9 cellular contexts compared by ENCODE assay signal in genomic region chr19:47414469-47414868, GRCh38. TPM values are rescaled to one million over a fixed set of nuclear protein-coding genes. Genes with fewer than 3 reads are reported as not detected.
A peak's percentile ranks its signal among the peaks of the same experiment; 100 is the strongest.
DNase-seq lines count a peak whose midpoint lies in the region; TF ChIP-seq lines count a peak whose summit lies in the region.
"Had no signal": no experiment of that assay in that cellular context is flagged by ENCODE, and none has a peak within 500 bp of the region (broad histone marks: within the 10 kb centered on the region; RNA-seq: fewer than 3 reads in every experiment).

No MANE protein-coding gene starts in this region.

- H3K4me3 ChIP-seq in vagina, result no peak overlapping the region
- no peak overlapping the region for H3K4me3 ChIP-seq in effector memory CD4-positive, alpha-beta T cell (ENCODE audit: insufficient read depth, low read depth, low read length, poor library complexity, severe bottlenecking)
- H3K4me3 ChIP-seq: upper lobe of left lung had no signal

- H3K27me3 ChIP-seq in vagina, result no peaks in the 10 kb centered on the region
- H3K27me3 ChIP-seq in effector memory CD4-positive, alpha-beta T cell (replicated peaks; ENCODE audit: control insufficient read depth, insufficient read depth, low read length, poor library complexity, severe bottlenecking), result peaks cover 11% of the 10 kb centered on the region

- H3K36me3 ChIP-seq in vagina, result no peaks in the 10 kb centered on the region
- H3K36me3 ChIP-seq in effector memory CD4-positive, alpha-beta T cell (ENCODE audit: control insufficient read depth, insufficient read depth, low read length), result no peaks in the 10 kb centered on the region
- H3K36me3 ChIP-seq: upper lobe of left lung had no signal

- H3K9me3 ChIP-seq in vagina, result no peaks in the 10 kb centered on the region
- H3K9me3 ChIP-seq in effector memory CD4-positive, alpha-beta T cell (ENCODE audit: control insufficient read depth, low read length), result no peaks in the 10 kb centered on the region
- H3K9me3 ChIP-seq: upper lobe of left lung had no signal

- peaks cover 19% of the 10 kb centered on the region for H3K4me1 ChIP-seq in vagina
- H3K4me1 ChIP-seq in effector memory CD4-positive, alpha-beta T cell (ENCODE audit: control insufficient read depth, insufficient read depth, low read length, poor library complexity, severe bottlenecking), result peaks cover 14% of the 10 kb centered on the region

- intact Hi-C loops in vagina (cut with DNase I), result no loop called here

- H3K27ac ChIP-seq in vagina, result no peak overlapping the region
- no peak overlapping the region for H3K27ac ChIP-seq in effector memory CD4-positive, alpha-beta T cell (ENCODE audit: insufficient read depth, low read length, poor library complexity, severe bottlenecking)
- H3K27ac ChIP-seq: upper lobe of left lung had no signal

- DNase-seq in DMS53 (lab: John Stamatoyannopoulos, UW) (peak; percentile 89), HuH-7.5 (ENCODE audit: low spot score) (peak; percentile 86), UCSD-AML1 (lab: John Stamatoyannopoulos, UW; ENCODE audit: unreplicated experiment) (peak; percentile 64), lung microvascular endothelial cell (ENCODE audit: low read depth in 2 of 2) (peak; percentile 44 to 72), AG20443 (ENCODE audit: low spot score) (no peak), vagina (ENCODE audit: extremely low spot score in 2 of 2) (no peak), T1000 (lab: John Stamatoyannopoulos, UW) (no peak)
- DNase-seq in effector memory CD4-positive, alpha-beta T cell, result no peak

- no peak for TF ChIP-seq CTCF in vagina (IDR thresholded peaks at IDR 0.05)

- no peak for TF ChIP-seq POLR2A in vagina (IDR thresholded peaks at IDR 0.05)

RNA-seq across cellular contexts. Expression of gene MEIS3, which starts 4.9 kb away (rescaled TPM):
- total RNA-seq in lung microvascular endothelial cell, result 0.20 and 0.22 TPM in 2 replicates
- total RNA-seq in vagina, result 20.6 TPM

RNA-seq across cellular contexts. Expression of gene SLC8A2, which starts 57.2 kb away (rescaled TPM):
- total RNA-seq in lung microvascular endothelial cell, result 0.22 TPM in 1 of 2 replicates, not detected in the other
- total RNA-seq in vagina, result 0.49 TPM

Comparison
In these comparisons a context has a peak if more than half of its experiments do, and no peak if none do; other contexts are left out.
1. DNase-seq: peak in DMS53 (single experiment), HuH-7.5 (single experiment), UCSD-AML1 (single experiment) and lung microvascular endothelial cell (2 of 2); none in AG20443 (single experiment), vagina (0 of 2), effector memory CD4-positive, alpha-beta T cell (0 of 3) and T1000 (single experiment).
2. RNA of gene MEIS3, which starts 4.9 kb away (total RNA-seq): 20.6 TPM in vagina (single experiment); 0.20 to 0.22 TPM in lung microvascular endothelial cell; every median in the first group is over 10 times any median in the second.